Comparison of ENCODE assay signal across 8 cellular contexts in genomic region chr20:31713312-31714049, GRCh38. TPM values are rescaled to one million over a fixed set of nuclear protein-coding genes. Genes with fewer than 3 reads are reported as not detected.
DNase-seq lines count a peak whose midpoint lies in the region; ATAC-seq and TF ChIP-seq lines count a peak whose summit lies in the region.

No MANE protein-coding gene starts in this region.

- intact Hi-C loops in left cardiac atrium (cut with DNase I) (loop anchor here (5.0 kb wide), 2 partner anchors 41 to 141 kb away; no protein-coding TSS in a partner anchor), sciatic nerve (cut with DNase I) (no loop called here)

- H3K9me3 Mint-ChIP-seq in activated naive CD8-positive, alpha-beta T cell treated with anti-CD3 and anti-CD28 coated beads for 36 hours = no peaks in the 10 kb centered on the region

- in situ Hi-C loops in KBM-7 (cut with MboI; ENCODE audit: low pct_unique_long_range_greater_than_20kb, low sequenced_read_pairs) = no loop called here

- peak overlapping the region; percentile 47 for H3K4me3 Mint-ChIP-seq in activated naive CD8-positive, alpha-beta T cell treated with anti-CD3 and anti-CD28 coated beads for 36 hours

- H3K4me3 ChIP-seq in HFF-Myc (replicated peaks; ENCODE audit: low read depth, low read length) = peak overlapping the region; percentile 22

- H3K27me3 Mint-ChIP-seq in activated naive CD8-positive, alpha-beta T cell treated with anti-CD3 and anti-CD28 coated beads for 36 hours = no peaks in the 10 kb centered on the region

- ATAC-seq in left cardiac atrium = peak; percentile 84
- ATAC-seq in sciatic nerve = peak; percentile 90
- ATAC-seq in HG03135 (IDR thresholded peaks at IDR 0.05; ENCODE audit: unreplicated experiment) = no peak
- ATAC-seq in HG03108 (IDR thresholded peaks at IDR 0.05; ENCODE audit: unreplicated experiment) = no peak

- H3K36me3 Mint-ChIP-seq in activated naive CD8-positive, alpha-beta T cell treated with anti-CD3 and anti-CD28 coated beads for 36 hours = peaks cover 91% of the 10 kb centered on the region

- DNase-seq in HFF-Myc (ENCODE audit: extremely low read depth, low read depth) = peak; percentile 79
- no peak for DNase-seq in activated naive CD8-positive, alpha-beta T cell treated with anti-CD3 and anti-CD28 coated beads for 36 hours
- peak; percentile 87 for DNase-seq in left cardiac atrium
- peak; percentile 85 for DNase-seq in sciatic nerve (ENCODE audit: low spot score)
- no peak for DNase-seq in KBM-7
- no peak for DNase-seq in NCI-H2029 treated with DMSO at 0.1 percent for 48 hours (lab: John Stamatoyannopoulos, UW)

- TF ChIP-seq CTCF in HFF-Myc (IDR thresholded peaks at IDR 0.05; ENCODE audit: low read depth, low read length, missing control alignments) = no peak

- peaks cover 84% of the 10 kb centered on the region for H3K4me1 Mint-ChIP-seq in activated naive CD8-positive, alpha-beta T cell treated with anti-CD3 and anti-CD28 coated beads for 36 hours

- H3K27ac Mint-ChIP-seq in activated naive CD8-positive, alpha-beta T cell treated with anti-CD3 and anti-CD28 coated beads for 36 hours = peak overlapping the region; percentile 97

RNA-seq across cellular contexts. Expression of gene BCL2L1, which starts 9.2 kb away (rescaled TPM):
- total RNA-seq in activated naive CD8-positive, alpha-beta T cell treated with anti-CD3 and anti-CD28 coated beads for 36 hours = 100 to 1,000 TPM; 196 to 206 TPM
- total RNA-seq in left cardiac atrium (10 to 100 TPM; 45.1 to 79.8 TPM), sciatic nerve (112 TPM)

RNA-seq across cellular contexts. Expression of gene TPX2, which starts 25.6 kb away (rescaled TPM):
- 100 to 1,000 TPM; 111 TPM for total RNA-seq in activated naive CD8-positive, alpha-beta T cell treated with anti-CD3 and anti-CD28 coated beads for 36 hours
- total RNA-seq in left cardiac atrium = 1 to 10 TPM in 1 of 2 donors, under 1 TPM in 1; 0.73 to 2.0 TPM
- 0.71 TPM for total RNA-seq in sciatic nerve

Comparison
In these comparisons a context has a peak if more than half of its experiments do, and no peak if none do; other contexts are left out.
1. DNase-seq: peak in HFF-Myc (single experiment), left cardiac atrium (single experiment) and sciatic nerve (single experiment); none in activated naive CD8-positive, alpha-beta T cell treated with anti-CD3 and anti-CD28 coated beads for 36 hours (single experiment), KBM-7 (single experiment) and NCI-H2029 treated with DMSO at 0.1 percent for 48 hours (single experiment).
2. ATAC-seq: peak in left cardiac atrium (2 of 2) and sciatic nerve (single experiment); none in HG03135 (single experiment) and HG03108 (single experiment).
3. RNA of gene TPX2, which starts 25.6 kb away (total RNA-seq): 111 TPM in activated naive CD8-positive, alpha-beta T cell treated with anti-CD3 and anti-CD28 coated beads for 36 hours; 0.73 to 2.0 TPM in left cardiac atrium and 0.71 TPM in sciatic nerve (single experiment); every median in the first group is over 10 times any median in the second.